In the genomic region with DNA sequence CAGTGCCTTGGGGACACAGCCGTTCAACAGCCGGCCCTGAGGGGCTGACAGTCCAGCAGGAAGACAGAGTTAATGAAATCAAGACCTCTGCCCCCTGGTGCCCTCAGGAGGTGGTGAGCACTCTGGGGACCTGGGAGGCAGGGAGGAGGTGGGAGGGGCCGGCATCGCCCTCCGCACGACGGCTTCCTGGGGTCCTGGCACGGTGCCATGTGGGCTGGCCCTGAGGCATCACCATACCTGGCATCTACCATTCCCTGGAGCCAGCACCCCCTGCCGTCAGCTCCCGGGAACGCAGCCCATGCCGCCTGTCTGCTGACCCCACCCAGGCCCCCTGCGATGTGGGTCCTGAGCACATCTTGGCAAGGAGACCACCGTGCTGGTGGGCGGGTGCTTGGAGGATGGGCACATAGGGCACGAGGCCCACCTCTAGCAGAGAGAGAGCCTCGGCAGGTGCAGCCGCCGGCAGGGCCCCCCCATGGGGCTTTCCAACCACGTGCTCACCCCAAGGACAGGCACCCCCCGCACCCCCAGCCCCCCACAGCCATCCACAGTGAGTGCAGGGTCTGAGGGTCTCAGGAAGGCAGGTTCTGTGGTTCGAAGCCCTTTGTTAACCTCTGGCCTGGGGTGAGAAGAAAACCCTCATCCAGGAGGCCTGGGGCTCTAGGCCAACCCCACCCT, we compare ENCODE assay signal across 8 cellular contexts. TPM values are rescaled to one million over a fixed set of nuclear protein-coding genes. Genes with fewer than 3 reads are reported as not detected.
A peak's percentile ranks its signal among the peaks of the same experiment; 100 is the strongest.
DNase-seq lines count a peak whose midpoint lies in the region; ATAC-seq and TF ChIP-seq lines count a peak whose summit lies in the region.

No MANE protein-coding gene starts in this region.

- no peak overlapping the region for H3K4me3 ChIP-seq in CD8-positive, alpha-beta memory T cell (ENCODE audit: low read length)
- H3K4me3 ChIP-seq in mammary epithelial cell (replicated peaks in 1 of 3; ENCODE audit: insufficient read depth in 1 of 3, low read depth in 2 of 3, low read length in 3 of 3) (no peak overlapping the region), upper lobe of left lung (no peak overlapping the region)

- H2AFZ ChIP-seq in mammary epithelial cell (ENCODE audit: low read depth, low read length), result no peak overlapping the region

- peak; percentile 63 to 85 (median 70) for DNase-seq in CD8-positive, alpha-beta memory T cell
- DNase-seq in NAMALWA (ENCODE audit: low spot score) (peak; percentile 63), mammary epithelial cell (peak; percentile 19), upper lobe of left lung (peak; percentile 42 to 92), retina (no peak), epidermal melanocyte (ENCODE audit: insufficient read length, low spot score) (no peak)
- peak; percentile 37 to 61 (median 41) for DNase-seq in activated CD4-positive, CD25-positive, alpha-beta regulatory T cell (lab: John Stamatoyannopoulos, UW)
- DNase-seq in naive thymus-derived CD8-positive, alpha-beta T cell, result peak; percentile 26 to 90 (median 79)

- intact Hi-C loops in mammary epithelial cell (cut with micrococcal nuclease), result loop anchor here (1.0 kb wide), 1 partner anchor 62 kb away; no protein-coding TSS in a partner anchor

- peak overlapping the region in 2 of 8 donors; percentile 74 to 81 for H3K27ac Mint-ChIP-seq in CD8-positive, alpha-beta memory T cell
- H3K27ac Mint-ChIP-seq in naive thymus-derived CD8-positive, alpha-beta T cell, result peak overlapping the region in 3 of 10 donors; percentile 20 to 79 (median 77)

- TF ChIP-seq CTCF in mammary epithelial cell (conservative IDR thresholded peaks at IDR 0.05 in 1 of 2, IDR thresholded peaks at IDR 0.05 in 1 of 2; ENCODE audit: extremely low read depth in 1 of 2, insufficient read depth in 1 of 2, low read depth in 1 of 2, low read length in 2 of 2), result peak; percentile 45 to 52
- TF ChIP-seq CTCF in upper lobe of left lung (IDR thresholded peaks at IDR 0.05), result peak in 4 of 6 experiments; percentile 45 to 63 (median 54)

- TF ChIP-seq POLR2A in upper lobe of left lung (IDR thresholded peaks at IDR 0.05), result no peak

- in situ Hi-C loops in mammary epithelial cell (cut with MboI; ENCODE audit: low sequenced_read_pairs in 2 of 2), result no loop called here

- H3K79me2 ChIP-seq in mammary epithelial cell (ENCODE audit: insufficient read depth, low read length), result no peaks in the 10 kb centered on the region

- no peak overlapping the region for H3K9ac ChIP-seq in mammary epithelial cell (ENCODE audit: insufficient read depth, low read length)

- H3K27ac ChIP-seq in CD8-positive, alpha-beta memory T cell (ENCODE audit: low read depth, low read length), result no peak overlapping the region
- H3K27ac ChIP-seq in mammary epithelial cell (ENCODE audit: insufficient read depth, low read depth, low read length), result no peak overlapping the region
- no peak overlapping the region for H3K27ac ChIP-seq in upper lobe of left lung

- H3K27me3 Mint-ChIP-seq in CD8-positive, alpha-beta memory T cell, result peaks cover 0 to under 1% of the 10 kb centered on the region in 2 donors
- H3K27me3 Mint-ChIP-seq in naive thymus-derived CD8-positive, alpha-beta T cell, result no peaks in the 10 kb centered on the region

- POLR2A ChIA-PET in CD8-positive, alpha-beta memory T cell (lab: Charles Lee), result no interaction called here
- POLR2A ChIA-PET in naive thymus-derived CD8-positive, alpha-beta T cell (lab: Charles Lee), result no interaction called here

- H3K27me3 ChIP-seq in CD8-positive, alpha-beta memory T cell (ENCODE audit: insufficient read depth, low read length, poor library complexity, severe bottlenecking), result no peaks in the 10 kb centered on the region
- H3K27me3 ChIP-seq in mammary epithelial cell (ENCODE audit: insufficient read depth, low read length) (no peaks in the 10 kb centered on the region), upper lobe of left lung (no peaks in the 10 kb centered on the region)

- no peak for TF ChIP-seq EP300 in upper lobe of left lung (IDR thresholded peaks at IDR 0.05)

- no TSS peak for BruUV-seq in mammary epithelial cell (replicated peaks; lab: Mats Ljungman, UMichigan)

- no peak overlapping the region for H3K4me3 Mint-ChIP-seq in CD8-positive, alpha-beta memory T cell
- H3K4me3 Mint-ChIP-seq in naive thymus-derived CD8-positive, alpha-beta T cell, result peak overlapping the region in 1 of 10 donors; percentile 34

- no peak overlapping the region for H3K4me2 ChIP-seq in mammary epithelial cell (ENCODE audit: insufficient read depth, low read depth, low read length)

- 59% methylated on average over 4 of the region's 22 CpGs for WGBS in mammary epithelial cell (ENCODE audit: low coverage, missing lambda C conversion rate)
- WGBS in upper lobe of left lung, 2 donors, result 44 to 60% methylated on average over 3 to 14 of the region's 22 CpGs

- H4K20me1 ChIP-seq in mammary epithelial cell (ENCODE audit: insufficient read depth, low read length), result no peaks in the 10 kb centered on the region

- peaks cover 0 to 4% (median 0%) of the 10 kb centered on the region in 5 donors for H3K9me3 Mint-ChIP-seq in CD8-positive, alpha-beta memory T cell
- H3K9me3 Mint-ChIP-seq in naive thymus-derived CD8-positive, alpha-beta T cell, result no peaks in the 10 kb centered on the region

- H3K36me3 Mint-ChIP-seq in CD8-positive, alpha-beta memory T cell, result peaks cover 0 to 1% (median 0%) of the 10 kb centered on the region in 3 donors
- H3K36me3 Mint-ChIP-seq in naive thymus-derived CD8-positive, alpha-beta T cell, result no peaks in the 10 kb centered on the region

- no peaks in the 10 kb centered on the region for H3K9me3 ChIP-seq in CD8-positive, alpha-beta memory T cell (ENCODE audit: low read length)
- H3K9me3 ChIP-seq in mammary epithelial cell (replicated peaks; ENCODE audit: insufficient read depth, low read length) (no peaks in the 10 kb centered on the region), upper lobe of left lung (no peaks in the 10 kb centered on the region)

- CTCF ChIA-PET in CD8-positive, alpha-beta memory T cell (lab: Charles Lee), result interaction anchor here (1.2 kb wide), 1 partner anchor 51 kb away, joined by 4 read pairs; no protein-coding TSS in a partner anchor
- CTCF ChIA-PET in mammary epithelial cell (lab: Charles Lee; ENCODE audit: low non-redundant PET), result no interaction called here

- dilution Hi-C loops in mammary epithelial cell (cut with HindIII; ENCODE audit: low sequenced_read_pairs), result no loop called here

- peak; percentile 94 to 98 for ATAC-seq in naive thymus-derived CD8-positive, alpha-beta T cell
- ATAC-seq in upper lobe of left lung (ENCODE audit: low FRiP score in 2 of 2), result peak; percentile 2 to 17

- no peaks in the 10 kb centered on the region for H3K36me3 ChIP-seq in CD8-positive, alpha-beta memory T cell (ENCODE audit: insufficient read depth, low read length)
- H3K36me3 ChIP-seq in mammary epithelial cell (ENCODE audit: insufficient read depth, low read length) (no peaks in the 10 kb centered on the region), upper lobe of left lung (no peaks in the 10 kb centered on the region)

- peaks cover 11% of the 10 kb centered on the region for H3K4me1 ChIP-seq in CD8-positive, alpha-beta memory T cell (ENCODE audit: insufficient read depth, low read length)
- H3K4me1 ChIP-seq in mammary epithelial cell (ENCODE audit: insufficient read depth, low read length), result peaks cover 12% of the 10 kb centered on the region
- peaks cover 0 to 7% (median 2%) of the 10 kb centered on the region in 4 donors for H3K4me1 ChIP-seq in upper lobe of left lung

- peaks cover 0 to 8% (median 4%) of the 10 kb centered on the region in 3 donors for H3K4me1 Mint-ChIP-seq in CD8-positive, alpha-beta memory T cell
- H3K4me1 Mint-ChIP-seq in naive thymus-derived CD8-positive, alpha-beta T cell, result peaks cover 0 to 18% (median 13%) of the 10 kb centered on the region in 4 donors

RNA-seq across cellular contexts. Expression of a gene that starts 52.5 kb away (rescaled TPM):
- 10 to 100 TPM; 15.5 to 16.7 TPM for total RNA-seq in CD8-positive, alpha-beta memory T cell
- 0.71 TPM for polyA plus RNA-seq in CD8-positive, alpha-beta memory T cell
- total RNA-seq in mammary epithelial cell (10 to 100 TPM in 1 of 2 donors, 1 to 10 TPM in 1; 2.0 to 14.1 TPM), upper lobe of left lung (1 to 10 TPM; 1.0 to 8.4 (median 3.3) TPM)
- polyA plus RNA-seq in mammary epithelial cell, result 0.90 TPM
- 0.21 TPM for polyA minus RNA-seq in mammary epithelial cell
- 10 to 100 TPM; 10.6 to 10.8 TPM for total RNA-seq in naive thymus-derived CD8-positive, alpha-beta T cell
- under 1 TPM; 0.23 to 0.36 (median 0.28) TPM for polyA plus RNA-seq in naive thymus-derived CD8-positive, alpha-beta T cell

Comparison
In these comparisons a context has a peak if more than half of its experiments do, and no peak if none do; other contexts are left out.
1. DNase-seq: peak in CD8-positive, alpha-beta memory T cell (5 of 5), NAMALWA (single experiment), activated CD4-positive, CD25-positive, alpha-beta regulatory T cell (4 of 4), mammary epithelial cell (single experiment), naive thymus-derived CD8-positive, alpha-beta T cell (10 of 10) and upper lobe of left lung (2 of 2); none in retina (single experiment) and epidermal melanocyte (single experiment).